9 cellular contexts compared by ENCODE assay signal in genomic region chr2:16650287-16651249, GRCh38. TPM values are rescaled to one million over a fixed set of nuclear protein-coding genes. Genes with fewer than 3 reads are reported as not detected.
DNase-seq lines count a peak whose midpoint lies in the region; ATAC-seq lines count a peak whose summit lies in the region.
"Had no signal": no experiment of that assay in that cellular context is flagged by ENCODE, and none has a peak within 500 bp of the region (broad histone marks: within the 10 kb centered on the region; RNA-seq: fewer than 3 reads in every experiment).

No MANE protein-coding gene starts in this region.

- peaks cover 69 to 92% (median 88%) of the 10 kb centered on the region in 3 donors for H3K4me1 Mint-ChIP-seq in naive B cell

- H3K4me3 ChIP-seq in duodenal mucosa (ENCODE audit: low read depth in 1 of 2, low read length in 2 of 2): peak overlapping the region; percentile 34 to 57

- H3K27me3 Mint-ChIP-seq in naive B cell: no peaks in the 10 kb centered on the region

- H3K9ac ChIP-seq in duodenal mucosa (ENCODE audit: low read depth in 1 of 2, low read length in 2 of 2): peak overlapping the region in 1 of 2 donors; percentile 18
- H3K9ac ChIP-seq: KMS-11 had no signal

- H3K27me3 ChIP-seq in duodenal mucosa (ENCODE audit: control insufficient read depth in 1 of 2, insufficient read depth in 2 of 2, low read length in 2 of 2): no peaks in the 10 kb centered on the region

- ATAC-seq in naive B cell (ENCODE audit: low read depth in 2 of 2) (peak; percentile 57 to 65), GM21576 (IDR thresholded peaks at IDR 0.05; ENCODE audit: unreplicated experiment) (no peak)

- peaks cover 0 to 15% of the 10 kb centered on the region in 2 donors for H3K36me3 Mint-ChIP-seq in naive B cell

- H3K4me1 ChIP-seq in duodenal mucosa (ENCODE audit: control insufficient read depth in 1 of 2, insufficient read depth in 2 of 2, low read length in 2 of 2): peaks cover 58% of the 10 kb centered on the region in 2 donors

- H3K36me3 ChIP-seq in duodenal mucosa (ENCODE audit: control insufficient read depth in 1 of 2, insufficient read depth in 2 of 2, low read length in 2 of 2): no peaks in the 10 kb centered on the region

- no peaks in the 10 kb centered on the region for H3K9me3 ChIP-seq in duodenal mucosa (ENCODE audit: control insufficient read depth in 1 of 2, low read length in 2 of 2)

- no peaks in the 10 kb centered on the region for H3K9me3 Mint-ChIP-seq in naive B cell

- H3K4me3 Mint-ChIP-seq in naive B cell: peak overlapping the region; percentile 37 to 88 (median 64)

- peak; percentile 53 for DNase-seq in ACHN
- DNase-seq in NCI-H2227 treated with DMSO at 0.1 percent for 48 hours (lab: John Stamatoyannopoulos, UW): peak; percentile 37
- DNase-seq in naive B cell: no peak
- no peak for DNase-seq in stimulated activated naive CD4-positive, alpha-beta T cell (lab: John Stamatoyannopoulos, UW)
- no peak for DNase-seq in D341Med (ENCODE audit: low spot score)
- no peak for DNase-seq in epidermal melanocyte (ENCODE audit: insufficient read length, low spot score)

- in situ Hi-C loops in ACHN (cut with HindIII; ENCODE audit: low pct_ligation_motif_present, low pct_unique_long_range_greater_than_20kb, low sequenced_read_pairs): no loop called here

- peak overlapping the region; percentile 69 to 94 (median 88) for H3K27ac Mint-ChIP-seq in naive B cell

- H3K27ac ChIP-seq in duodenal mucosa (ENCODE audit: low read depth, low read length): no peak overlapping the region
- H3K27ac ChIP-seq: KMS-11 had no signal

RNA-seq across cellular contexts. Expression of gene CYRIA, which starts 15.1 kb away (rescaled TPM):
- polyA plus RNA-seq in naive B cell (ENCODE audit: low read depth in 6 of 6): 10 to 100 TPM; 14.7 to 24.5 (median 17.6) TPM

Comparison
In these comparisons a context has a peak if more than half of its experiments do, and no peak if none do; other contexts are left out.
1. DNase-seq: peak in ACHN (single experiment) and NCI-H2227 treated with DMSO at 0.1 percent for 48 hours (single experiment); none in naive B cell (single experiment), stimulated activated naive CD4-positive, alpha-beta T cell (0 of 6), D341Med (single experiment) and epidermal melanocyte (single experiment).